Comparison of ENCODE assay signal across 1 cellular context in genomic region chr2:111246620-111247061, GRCh38.
A peak's percentile ranks its signal among the peaks of the same experiment; 100 is the strongest.
TF ChIP-seq lines count a peak whose summit lies in the region.

No MANE protein-coding gene starts in this region.

TF ChIP-seq in HepG2, 621 proteins besides CTCF, POLR2A, EP300 and RAD21 (continued from another document and continues in another):
- TF ChIP-seq PRDM10 (CRISPR knock-in tag; IDR thresholded peaks at IDR 0.05; ENCODE audit: low read depth) (0 out of 2 replicates have a peak, but pooled peaks have one; percentile 42), CBX5 (CRISPR knock-in tag; IDR thresholded peaks at IDR 0.05; ENCODE audit: borderline replicate concordance) (no peak), ZNF605 (CRISPR knock-in tag; IDR thresholded peaks at IDR 0.05) (peak; percentile 60; the same call in 1 of the 2 replicates), RARG (CRISPR knock-in tag; IDR thresholded peaks at IDR 0.05; ENCODE audit: low read depth) (no peak), STAT5B (CRISPR knock-in tag; IDR thresholded peaks at IDR 0.05) (no peak), ZNF235 (CRISPR knock-in tag; IDR thresholded peaks at IDR 0.05; ENCODE audit: borderline replicate concordance) (0 out of 2 replicates have a peak, but pooled peaks have one; percentile 46), DRAP1 (CRISPR knock-in tag; IDR thresholded peaks at IDR 0.05) (peak; percentile 49; the same call in 1 of the 2 replicates), MNT (IDR thresholded peaks at IDR 0.05) (no peak), DR1 (CRISPR knock-in tag; IDR thresholded peaks at IDR 0.05) (no peak), FOXK2 (IDR thresholded peaks at IDR 0.05) (no peak), CREB1 (IDR thresholded peaks at IDR 0.05) (no peak), CREB1 (CRISPR knock-in tag; IDR thresholded peaks at IDR 0.05) (no peak), ZIK1 (CRISPR knock-in tag; IDR thresholded peaks at IDR 0.05; ENCODE audit: borderline replicate concordance, low read depth) (0 out of 2 replicates have a peak, but pooled peaks have one; percentile 23), PBX3 (CRISPR knock-in tag; IDR thresholded peaks at IDR 0.05; ENCODE audit: borderline replicate concordance) (no peak), PHF21A (CRISPR knock-in tag; IDR thresholded peaks at IDR 0.05) (peak; percentile 66), NFE2L2 (IDR thresholded peaks at IDR 0.05; ENCODE audit: low read length) (no peak), ZNF317 (CRISPR knock-in tag; IDR thresholded peaks at IDR 0.05) (peak; percentile 8; the same call in 1 of the 2 replicates), CREBL2 (CRISPR knock-in tag; IDR thresholded peaks at IDR 0.05; ENCODE audit: borderline replicate concordance) (no peak), AHR (CRISPR knock-in tag; IDR thresholded peaks at IDR 0.05) (no peak), SMARCC2 (IDR thresholded peaks at IDR 0.05) (no peak), TRIM24 (CRISPR knock-in tag; IDR thresholded peaks at IDR 0.05) (no peak), MTF2 (CRISPR knock-in tag; IDR thresholded peaks at IDR 0.05; ENCODE audit: borderline replicate concordance) (no peak), ZNF781 (CRISPR knock-in tag; IDR thresholded peaks at IDR 0.05; ENCODE audit: borderline replicate concordance, not compliant biosample characterization) (no peak), ARHGAP35 (CRISPR knock-in tag; IDR thresholded peaks at IDR 0.05; ENCODE audit: borderline replicate concordance) (no peak), GPN1 (CRISPR knock-in tag; IDR thresholded peaks at IDR 0.05; ENCODE audit: borderline replicate concordance) (no peak), THYN1 (CRISPR knock-in tag; IDR thresholded peaks at IDR 0.05; ENCODE audit: borderline replicate concordance, low read depth) (no peak), AFF4 (CRISPR knock-in tag; IDR thresholded peaks at IDR 0.05) (no peak), TAF1 (CRISPR knock-in tag; IDR thresholded peaks at IDR 0.05) (no peak), ZNF280B (CRISPR knock-in tag; IDR thresholded peaks at IDR 0.05; ENCODE audit: borderline replicate concordance) (peak; percentile 68; the same call in 1 of the 2 replicates), ATF2 (CRISPR knock-in tag; IDR thresholded peaks at IDR 0.05) (no peak), ZNF644 (CRISPR knock-in tag; IDR thresholded peaks at IDR 0.05; ENCODE audit: low read depth) (no peak), ZNF33A (CRISPR knock-in tag; IDR thresholded peaks at IDR 0.05; ENCODE audit: borderline replicate concordance) (peak; percentile 85; the same call in 1 of the 2 replicates), MIER3 (CRISPR knock-in tag; IDR thresholded peaks at IDR 0.05; ENCODE audit: borderline replicate concordance) (peak; percentile 91), MLLT10 (CRISPR knock-in tag; IDR thresholded peaks at IDR 0.05) (no peak), ETV5 (CRISPR knock-in tag; IDR thresholded peaks at IDR 0.05; ENCODE audit: borderline replicate concordance) (peak; percentile 46; the same call in 1 of the 2 replicates), POLR2AphosphoS5 (IDR thresholded peaks at IDR 0.05; ENCODE audit: low read depth, low read length) (no peak), ZNF136 (CRISPR knock-in tag; IDR thresholded peaks at IDR 0.05; ENCODE audit: low read depth) (no peak), THAP9 (CRISPR knock-in tag; IDR thresholded peaks at IDR 0.05; ENCODE audit: borderline replicate concordance) (peak; percentile 64; the same call in 1 of the 2 replicates), HDAC6 (IDR thresholded peaks at IDR 0.05; ENCODE audit: low read depth, low read length) (no peak), ZSCAN22 (CRISPR knock-in tag; IDR thresholded peaks at IDR 0.05) (no peak), PHF8 (CRISPR knock-in tag; IDR thresholded peaks at IDR 0.05) (no peak), NBN (conservative IDR thresholded peaks at IDR 0.05) (no peak), ZNF264 (CRISPR knock-in tag; IDR thresholded peaks at IDR 0.05) (peak; percentile 89), THAP8 (CRISPR knock-in tag; IDR thresholded peaks at IDR 0.05; ENCODE audit: borderline replicate concordance) (no peak), SMAD3 (CRISPR knock-in tag; IDR thresholded peaks at IDR 0.05) (peak; percentile 75; the same call in 1 of the 2 replicates), ZBTB43 (CRISPR knock-in tag; conservative IDR thresholded peaks at IDR 0.05) (peak; percentile 84)
